In genomic region chr3:182792901-182793662, GRCh38 we compare ENCODE assay signal across 8 cellular contexts.
DNase-seq lines count a peak whose midpoint lies in the region; ATAC-seq and TF ChIP-seq lines count a peak whose summit lies in the region.

TSS of gene ATP11B (plus strand) at chr3:182793504. CDS start at chr3:182793760, 256 bp downstream.

- DNase-seq in AG04449 (ENCODE audit: low read depth, low spot score) (no peak), NCI-H2227 (lab: John Stamatoyannopoulos, UW; ENCODE audit: unreplicated experiment) (peak; percentile 78), islet precursor cell (peak; percentile 75)
- DNase-seq in activated CD4-positive, CD25-positive, alpha-beta regulatory T cell (lab: John Stamatoyannopoulos, UW): peak; percentile 56 to 72 (median 67)
- peak; percentile 77 for DNase-seq in central memory CD4-positive, alpha-beta T cell
- peak; percentile 77 for DNase-seq in stimulated activated CD4-positive, alpha-beta T cell treated with anti-CD3 and anti-CD28 coated beads, Interleukin-12 subunit alpha, Interleukin-12 subunit beta, amount 100 ng/mL, for 4 hours

- POLR2A ChIA-PET in AG04449 (lab: Yijun Ruan, JAX): no interaction called here

- H3K4me3 ChIP-seq in AG04449 (ENCODE audit: low read depth, low read length): peak within 1 kb of the TSS; percentile 85

- peak; percentile 52 for ATAC-seq in GM18861 (IDR thresholded peaks at IDR 0.05; ENCODE audit: unreplicated experiment)
- ATAC-seq in HG03064 (IDR thresholded peaks at IDR 0.05; ENCODE audit: low read depth, unreplicated experiment): peak; percentile 58

- TF ChIP-seq CTCF in AG04449 (IDR thresholded peaks at IDR 0.05; ENCODE audit: insufficient read depth, low read length, missing control alignments): no peak

- CTCF ChIA-PET in AG04449 (lab: Yijun Ruan, JAX): interaction anchor here (1.0 kb wide), 1 partner anchor 79 kb away, joined by 5 read pairs; no protein-coding TSS in a partner anchor
